9 cellular contexts compared by ENCODE assay signal in genomic region chrX:153927686-153927935, GRCh38. TPM values are rescaled to one million over a fixed set of nuclear protein-coding genes. Genes with fewer than 3 reads are reported as not detected.
DNase-seq lines count a peak whose midpoint lies in the region; ATAC-seq and TF ChIP-seq lines count a peak whose summit lies in the region.
"Had no signal": no experiment of that assay in that cellular context is flagged by ENCODE, and none has a peak within 500 bp of the region (broad histone marks: within the 10 kb centered on the region; RNA-seq: fewer than 3 reads in every experiment).

No MANE protein-coding gene starts in this region.

- intact Hi-C loops in left lung (cut with DNase I): no loop called here

- H3K4me1 ChIP-seq in left lung (peaks cover 4 to 33% of the 10 kb centered on the region in 2 donors), thymus (ENCODE audit: control insufficient read depth, insufficient read depth, low read length) (peaks cover under 1% of the 10 kb centered on the region)

- H3K27ac Mint-ChIP-seq in T-helper 2 cell treated with Interferon-gamma antibody and Interleukin-4, amounts not matched to agents 5 μg/mL and 100 μg/mL, for 36 hours: peak overlapping the region; percentile 97

- H3K36me3 ChIP-seq in left lung (peaks cover 0 to 28% of the 10 kb centered on the region in 2 donors), thymus (ENCODE audit: control insufficient read depth, insufficient read depth) (peaks cover 15% of the 10 kb centered on the region)

- TF ChIP-seq CTCF in left lung (IDR thresholded peaks at IDR 0.05): no peak

- H3K4me3 Mint-ChIP-seq in T-helper 2 cell treated with Interferon-gamma antibody and Interleukin-4, amounts not matched to agents 5 μg/mL and 100 μg/mL, for 36 hours: peak overlapping the region; percentile 90

- H3K9me3 ChIP-seq in left lung (no peaks in the 10 kb centered on the region), thymus (ENCODE audit: control insufficient read depth) (no peaks in the 10 kb centered on the region)

- 0 to 7% (median 1%) methylated on average over 6 of the region's 6 CpGs for WGBS in adipose tissue, 3 donors
- WGBS in thymus: 0% methylated on average over 6 of the region's 6 CpGs

- H3K27me3 ChIP-seq in left lung (no peaks in the 10 kb centered on the region), thymus (ENCODE audit: control insufficient read depth, insufficient read depth) (no peaks in the 10 kb centered on the region)

- H3K27ac ChIP-seq in adipose tissue (ENCODE audit: low read depth, low read length) (peak overlapping the region; percentile 49), left lung (peak overlapping the region; percentile 96 to 97), thymus (ENCODE audit: low read depth) (peak overlapping the region; percentile 93)

- no peaks in the 10 kb centered on the region for H3K9me3 Mint-ChIP-seq in T-helper 2 cell treated with Interferon-gamma antibody and Interleukin-4, amounts not matched to agents 5 μg/mL and 100 μg/mL, for 36 hours

- H3K4me3 ChIP-seq in left lung: peak overlapping the region; percentile 35 to 57
- peak overlapping the region; percentile 61 for H3K4me3 ChIP-seq in thymus (ENCODE audit: low read length)

- peaks cover 20% of the 10 kb centered on the region for H3K4me1 Mint-ChIP-seq in T-helper 2 cell treated with Interferon-gamma antibody and Interleukin-4, amounts not matched to agents 5 μg/mL and 100 μg/mL, for 36 hours (ENCODE audit: low read depth)

- ATAC-seq in left lung: no peak

- H3K36me3 Mint-ChIP-seq in T-helper 2 cell treated with Interferon-gamma antibody and Interleukin-4, amounts not matched to agents 5 μg/mL and 100 μg/mL, for 36 hours (ENCODE audit: low read depth): peaks cover 36% of the 10 kb centered on the region

- H3K27me3 Mint-ChIP-seq in T-helper 2 cell treated with Interferon-gamma antibody and Interleukin-4, amounts not matched to agents 5 μg/mL and 100 μg/mL, for 36 hours (ENCODE audit: low read depth): no peaks in the 10 kb centered on the region

- DNase-seq in T-helper 2 cell treated with Interferon-gamma antibody and Interleukin-4, amounts not matched to agents 5 μg/mL and 100 μg/mL, for 36 hours (ENCODE audit: low spot score): no peak
- DNase-seq in T-helper 2 cell (no peak), left lung (no peak), dermis blood vessel endothelial cell (no peak), NCI-H524 treated with DMSO at 0.1 percent for 48 hours (lab: John Stamatoyannopoulos, UW) (no peak), COLO829 (ENCODE audit: low spot score) (no peak)

RNA-seq across cellular contexts. Expression of gene ARHGAP4, which starts 1.5 kb away (rescaled TPM):
- polyA plus RNA-seq in adipose tissue (100 to 1,000 TPM in 1 of 3 donors, 10 to 100 TPM in 1, 1 to 10 TPM in 1; 9.9 to 106 (median 43.6) TPM), thymus (481 TPM)
- total RNA-seq in left lung (10 to 100 TPM; 35.6 to 96.2 TPM), dermis blood vessel endothelial cell (16.0 and 27.2 TPM in 2 replicates)

RNA-seq across cellular contexts. Expression of gene NAA10, which starts 7.2 kb away (rescaled TPM):
- polyA plus RNA-seq in adipose tissue: 100 to 1,000 TPM in 1 of 3 donors, 10 to 100 TPM in 2; 68.6 to 169 (median 98.6) TPM
- 100 to 1,000 TPM in 1 of 2 donors, 10 to 100 TPM in 1; 87.5 to 105 TPM for total RNA-seq in left lung
- polyA plus RNA-seq in thymus: 94.7 TPM
- total RNA-seq in dermis blood vessel endothelial cell: 70.6 and 88.2 TPM in 2 replicates

RNA-seq across cellular contexts. Expression of gene RENBP, which starts 16.8 kb away (rescaled TPM):
- polyA plus RNA-seq in adipose tissue (10 to 100 TPM in 2 of 3 donors, 1 to 10 TPM in 1; 2.9 to 19.3 (median 18.4) TPM), thymus (18.3 TPM)
- total RNA-seq in left lung (10 to 100 TPM; 44.7 to 62.1 TPM), dermis blood vessel endothelial cell (12.1 and 27.4 TPM in 2 replicates)

RNA-seq across cellular contexts. Expression of gene AVPR2, which starts 23.1 kb away (rescaled TPM):
- polyA plus RNA-seq in adipose tissue (1 to 10 TPM; 1.3 to 7.1 (median 5.9) TPM), thymus (1.8 TPM)
- total RNA-seq in left lung (1 to 10 TPM in 1 of 2 donors, under 1 TPM in 1; 0.87 to 1.3 TPM), dermis blood vessel endothelial cell (4.7 and 6.3 TPM in 2 replicates)
- total RNA-seq: Daoy had no signal

RNA-seq across cellular contexts. Expression of gene L1CAM, which starts 41.6 kb away (rescaled TPM):
- 1 to 10 TPM; 1.3 to 1.8 (median 1.5) TPM for polyA plus RNA-seq in adipose tissue
- under 1 TPM; 0.55 to 0.86 TPM for total RNA-seq in left lung
- 0.64 TPM for polyA plus RNA-seq in thymus
- 1.1 and 2.4 TPM in 2 replicates for total RNA-seq in dermis blood vessel endothelial cell
